ENCODE assay signal across 18 cellular contexts in the genomic region with DNA sequence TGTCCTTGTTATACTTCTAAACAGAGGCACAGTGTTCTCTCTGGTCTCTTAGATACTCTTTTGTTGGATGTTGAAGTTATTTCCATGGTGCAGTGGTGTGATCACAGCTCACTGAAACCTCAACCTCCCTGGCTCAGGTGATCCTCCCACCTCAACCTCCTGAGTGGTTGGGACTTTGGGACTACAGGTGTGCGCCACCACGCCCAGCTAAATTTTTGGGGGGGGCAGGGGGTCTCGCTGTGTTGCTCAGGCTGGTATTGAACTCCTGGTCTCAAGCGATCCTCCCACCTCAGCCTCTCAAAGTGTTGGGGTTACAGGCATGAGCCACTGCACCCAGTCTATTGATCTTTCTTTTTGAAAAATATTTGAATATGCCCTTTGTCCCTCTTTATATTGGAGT.
"Had no signal": no experiment of that assay in that cellular context is flagged by ENCODE, and none has a peak within 500 bp of the region (broad histone marks: within the 10 kb centered on the region; RNA-seq: fewer than 3 reads in every experiment).

No MANE protein-coding gene starts in this region.

- DNase-seq: erythroblast; foreskin keratinocyte; immature natural killer cell; left ventricle myocardium inferior; mesenchymal stem cell; naive thymus-derived CD4-positive, alpha-beta T cell; nephron progenitor cell; stimulated activated CD4-positive, alpha-beta T cell treated with anti-CD3 and anti-CD28 coated beads, Interleukin-12 subunit alpha, Interleukin-12 subunit beta, amount 100 ng/mL, for 4 hours; stimulated activated naive CD4-positive, alpha-beta T cell treated with Interleukin-2 at 50 U/mL for 16 hours; thyroid gland had no signal

- H3K27me3 ChIP-seq: foreskin keratinocyte, neutrophil, suprapubic skin, thyroid gland, vagina had no signal

- ATAC-seq: foreskin keratinocyte; naive thymus-derived CD4-positive, alpha-beta T cell; sciatic nerve had no signal

- H3K4me1 ChIP-seq: foreskin keratinocyte, left ventricle myocardium inferior, suprapubic skin, thyroid gland, vagina had no signal

- H3K9me3 ChIP-seq: left ventricle myocardium inferior, neutrophil, suprapubic skin, thyroid gland, vagina had no signal

- H3K27me3 Mint-ChIP-seq: dendritic cell treated with granulocyte-macrophage colony-stimulating factor and Interleukin-4, amounts not matched to agents 40 ng/mL and 50 ng/mL, for 4 days; type B pancreatic cell had no signal

- H3K27ac Mint-ChIP-seq: dendritic cell treated with granulocyte-macrophage colony-stimulating factor and Interleukin-4, amounts not matched to agents 40 ng/mL and 50 ng/mL, for 4 days; naive thymus-derived CD4-positive, alpha-beta T cell; nephron progenitor cell; type B pancreatic cell had no signal

- H3K27ac ChIP-seq: foreskin keratinocyte, left ventricle myocardium inferior, neutrophil, skin epidermis, suprapubic skin, thyroid gland, vagina had no signal

- H3K4me3 Mint-ChIP-seq: dendritic cell treated with granulocyte-macrophage colony-stimulating factor and Interleukin-4, amounts not matched to agents 40 ng/mL and 50 ng/mL, for 4 days; immature natural killer cell; naive thymus-derived CD4-positive, alpha-beta T cell; nephron progenitor cell; type B pancreatic cell had no signal

- H3K4me3 ChIP-seq: left ventricle myocardium inferior, lung, skin epidermis, suprapubic skin, thyroid gland, vagina had no signal

- H3K9me3 Mint-ChIP-seq: dendritic cell treated with granulocyte-macrophage colony-stimulating factor and Interleukin-4, amounts not matched to agents 40 ng/mL and 50 ng/mL, for 4 days; immature natural killer cell; naive thymus-derived CD4-positive, alpha-beta T cell; nephron progenitor cell; type B pancreatic cell had no signal
